20 cellular contexts compared by ENCODE assay signal in the genomic region with DNA sequence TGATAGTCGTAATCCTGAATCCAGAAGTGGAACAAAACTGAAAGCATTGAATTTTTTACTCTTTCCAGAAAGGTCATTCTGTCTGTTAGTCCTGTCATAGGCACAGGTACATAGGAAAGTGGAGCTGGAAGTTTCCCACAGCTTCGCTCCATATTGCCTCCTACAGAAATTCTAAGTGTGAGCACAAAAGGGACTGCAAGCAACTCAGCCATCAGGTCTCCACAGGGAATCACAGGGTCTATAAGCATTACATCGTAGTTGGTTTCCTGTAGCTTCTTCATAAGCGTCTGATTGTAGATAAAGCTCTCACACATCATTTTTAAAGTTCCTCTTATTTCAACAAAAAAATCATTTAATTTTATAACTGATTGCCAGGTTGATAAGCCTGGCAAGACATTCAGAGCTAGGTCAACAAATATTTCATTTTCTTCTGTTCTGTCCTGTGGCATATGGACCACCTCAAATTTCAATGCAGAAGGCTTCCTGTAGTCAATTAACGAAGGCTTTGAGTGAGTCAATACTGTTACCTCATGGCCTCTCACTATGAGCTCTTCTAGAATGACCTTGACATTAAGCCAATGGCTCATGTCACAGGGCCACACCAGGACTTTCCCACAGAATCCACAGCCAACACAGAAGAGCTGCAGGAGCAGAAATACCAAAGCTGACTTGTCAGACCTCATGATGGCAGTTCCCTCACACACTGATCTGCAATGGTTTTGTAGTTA. TPM values are rescaled to one million over a fixed set of nuclear protein-coding genes. Genes with fewer than 3 reads are reported as not detected.
A peak's percentile ranks its signal among the peaks of the same experiment; 100 is the strongest.
DNase-seq lines count a peak whose midpoint lies in the region; ATAC-seq and TF ChIP-seq lines count a peak whose summit lies in the region.
"Had no signal": no experiment of that assay in that cellular context is flagged by ENCODE, and none has a peak within 500 bp of the region (broad histone marks: within the 10 kb centered on the region; RNA-seq: fewer than 3 reads in every experiment).

A gene (minus strand): TSS at position 727 of the 728 bp plus-strand sequence. CDS start 44 bp downstream, at position 683.

- POLR2A ChIA-PET in activated CD4-positive, alpha-beta T cell treated with anti-CD3 and anti-CD28 coated beads for 36 hours (lab: Charles Lee) = no interaction called here

- H3K27me3 ChIP-seq in duodenal mucosa (ENCODE audit: control insufficient read depth in 1 of 2, insufficient read depth in 2 of 2, low read length in 2 of 2) (no peaks in the 10 kb centered on the region), right lobe of liver (no peaks in the 10 kb centered on the region)
- H3K27me3 ChIP-seq: heart left ventricle, neutrophil had no signal

- H3K27ac Mint-ChIP-seq in activated CD4-positive, alpha-beta T cell treated with anti-CD3 and anti-CD28 coated beads for 36 hours = no peak within 1 kb of the TSS
- H3K27ac Mint-ChIP-seq: activated naive CD8-positive, alpha-beta T cell treated with anti-CD3 and anti-CD28 coated beads, Interleukin-2, amount 50 U/mL, for 24 hours had no signal

- 24% methylated on average over 5 of the region's 5 CpGs for WGBS in right lobe of liver (ENCODE audit: insufficient coverage, low coverage, low lambda C conversion rate, missing lambda C conversion rate)

- H3K36me3 ChIP-seq in duodenal mucosa (ENCODE audit: control insufficient read depth in 1 of 2, insufficient read depth in 2 of 2, low read length in 2 of 2) (no peaks in the 10 kb centered on the region), right lobe of liver (no peaks in the 10 kb centered on the region)
- H3K36me3 ChIP-seq: heart left ventricle, neutrophil had no signal

- H3K27ac ChIP-seq in duodenal mucosa (ENCODE audit: low read depth, low read length) = peak within 1 kb of the TSS; percentile 35
- peak within 1 kb of the TSS; percentile 66 to 79 (median 74) for H3K27ac ChIP-seq in right lobe of liver
- H3K27ac ChIP-seq: heart left ventricle, neutrophil, skin epidermis had no signal

- H3K4me1 Mint-ChIP-seq in activated CD4-positive, alpha-beta T cell treated with anti-CD3 and anti-CD28 coated beads for 36 hours = no peaks in the 10 kb centered on the region
- H3K4me1 Mint-ChIP-seq: activated naive CD8-positive, alpha-beta T cell treated with anti-CD3 and anti-CD28 coated beads, Interleukin-2, amount 50 U/mL, for 24 hours; central memory CD8-positive, alpha-beta T cell had no signal

- DNase-seq in Caki2 (ENCODE audit: low read depth) (peak; percentile 81), HK-2 (ENCODE audit: unreplicated experiment) (peak; percentile 64), right lobe of liver (peak; percentile 34 to 78 (median 60)), putamen (ENCODE audit: low spot score) (no peak)
- DNase-seq in activated CD4-positive, alpha-beta T cell treated with anti-CD3 and anti-CD28 coated beads for 36 hours = no peak
- DNase-seq: activated naive CD8-positive, alpha-beta T cell treated with anti-CD3 and anti-CD28 coated beads, Interleukin-2, amount 50 U/mL, for 24 hours; erythroblast; GF-D8; heart left ventricle; NCI-H146 had no signal

- H3K9me3 ChIP-seq in duodenal mucosa (ENCODE audit: control insufficient read depth in 1 of 2, low read length in 2 of 2) (no peaks in the 10 kb centered on the region), right lobe of liver (no peaks in the 10 kb centered on the region)
- H3K9me3 ChIP-seq: neutrophil had no signal

- peak; percentile 60 for TF ChIP-seq POLR2A in right lobe of liver (IDR thresholded peaks at IDR 0.05)

- peak; percentile 78 to 87 (median 81) for ATAC-seq in right lobe of liver
- no peak for ATAC-seq in HG03039 (IDR thresholded peaks at IDR 0.05; ENCODE audit: unreplicated experiment)
- no peak for ATAC-seq in activated CD4-positive, alpha-beta T cell treated with anti-CD3 and anti-CD28 coated beads for 36 hours
- ATAC-seq in HG02970 (IDR thresholded peaks at IDR 0.05; ENCODE audit: low FRiP score, unreplicated experiment) = no peak
- ATAC-seq: activated naive CD8-positive, alpha-beta T cell treated with anti-CD3 and anti-CD28 coated beads, Interleukin-2, amount 50 U/mL, for 24 hours; heart left ventricle had no signal

- in situ Hi-C loops in Caki2 (cut with HindIII; ENCODE audit: low pct_unique_long_range_greater_than_20kb, low sequenced_read_pairs) = no loop called here

- peaks cover 7 to 19% of the 10 kb centered on the region in 2 donors for H3K4me1 ChIP-seq in duodenal mucosa (ENCODE audit: control insufficient read depth in 1 of 2, insufficient read depth in 2 of 2, low read length in 2 of 2)
- H3K4me1 ChIP-seq in right lobe of liver = peaks cover 0 to 8% (median 0%) of the 10 kb centered on the region in 4 donors
- H3K4me1 ChIP-seq: heart left ventricle had no signal

- no peaks in the 10 kb centered on the region for H3K9me3 Mint-ChIP-seq in activated CD4-positive, alpha-beta T cell treated with anti-CD3 and anti-CD28 coated beads for 36 hours (ENCODE audit: low read depth)
- H3K9me3 Mint-ChIP-seq: activated naive CD8-positive, alpha-beta T cell treated with anti-CD3 and anti-CD28 coated beads, Interleukin-2, amount 50 U/mL, for 24 hours had no signal

- peak within 1 kb of the TSS; percentile 20 to 70 for H3K9ac ChIP-seq in duodenal mucosa (ENCODE audit: low read depth in 1 of 2, low read length in 2 of 2)

- intact Hi-C loops in right lobe of liver (cut with DNase I) = no loop called here
- intact Hi-C loops in activated CD4-positive, alpha-beta T cell treated with anti-CD3 and anti-CD28 coated beads for 36 hours (cut with DNase I, micrococcal nuclease) = no loop called here

- no peaks in the 10 kb centered on the region for H3K36me3 Mint-ChIP-seq in activated CD4-positive, alpha-beta T cell treated with anti-CD3 and anti-CD28 coated beads for 36 hours (ENCODE audit: low read depth)

- TF ChIP-seq CTCF in right lobe of liver (IDR thresholded peaks at IDR 0.05) = no peak

- CTCF ChIA-PET in activated CD4-positive, alpha-beta T cell treated with anti-CD3 and anti-CD28 coated beads for 36 hours (lab: Charles Lee) = no interaction called here

- H3K4me3 Mint-ChIP-seq in activated CD4-positive, alpha-beta T cell treated with anti-CD3 and anti-CD28 coated beads for 36 hours = no peak within 1 kb of the TSS
- H3K4me3 Mint-ChIP-seq: activated naive CD8-positive, alpha-beta T cell treated with anti-CD3 and anti-CD28 coated beads, Interleukin-2, amount 50 U/mL, for 24 hours; central memory CD8-positive, alpha-beta T cell had no signal

- H3K4me3 ChIP-seq in duodenal mucosa (ENCODE audit: low read depth in 1 of 2, low read length in 2 of 2) (peak within 1 kb of the TSS; percentile 60 to 73), right lobe of liver (peak within 1 kb of the TSS; percentile 28 to 44 (median 38))
- H3K4me3 ChIP-seq: heart left ventricle, lung, skin epidermis had no signal

- H3K27me3 Mint-ChIP-seq in activated CD4-positive, alpha-beta T cell treated with anti-CD3 and anti-CD28 coated beads for 36 hours = no peaks in the 10 kb centered on the region
- H3K27me3 Mint-ChIP-seq: activated naive CD8-positive, alpha-beta T cell treated with anti-CD3 and anti-CD28 coated beads, Interleukin-2, amount 50 U/mL, for 24 hours; central memory CD8-positive, alpha-beta T cell had no signal

RNA-seq across cellular contexts. Expression of the gene that starts here (rescaled TPM):
- total RNA-seq in Caki2 (2014; rRNA removed; shearing (Covaris generic); ENCODE audit: low replicate concordance) = 0.17 TPM in 1 of 2 replicates, not detected in the other
- 10 to 100 TPM; 17.5 to 45.2 (median 30.9) TPM for total RNA-seq in right lobe of liver
- total RNA-seq in activated CD4-positive, alpha-beta T cell treated with anti-CD3 and anti-CD28 coated beads for 36 hours = not detected
- total RNA-seq: A673, heart left ventricle, NCI-H460, subcutaneous adipose tissue had no signal

Comparison
In these comparisons a context has a peak if more than half of its experiments do, and no peak if none do; other contexts are left out.
1. RNA of the gene that starts here (total RNA-seq): 17.5 to 45.2 TPM in right lobe of liver; 0.17 TPM in Caki2 and not detected in activated CD4-positive, alpha-beta T cell treated with anti-CD3 and anti-CD28 coated beads for 36 hours; every median in the first group is over 10 times any median in the second.
2. Peak in DNase-seq in Caki2; RNA of the gene not detected or under 1 TPM.
3. DNase-seq: peak in HK-2 (single experiment) and right lobe of liver (3 of 3); none in putamen (single experiment) and activated CD4-positive, alpha-beta T cell treated with anti-CD3 and anti-CD28 coated beads for 36 hours (single experiment).
4. ATAC-seq: peak in right lobe of liver (4 of 4); none in HG03039 (single experiment), activated CD4-positive, alpha-beta T cell treated with anti-CD3 and anti-CD28 coated beads for 36 hours (single experiment) and HG02970 (single experiment).